2 cellular contexts compared by ENCODE assay signal in the genomic region with DNA sequence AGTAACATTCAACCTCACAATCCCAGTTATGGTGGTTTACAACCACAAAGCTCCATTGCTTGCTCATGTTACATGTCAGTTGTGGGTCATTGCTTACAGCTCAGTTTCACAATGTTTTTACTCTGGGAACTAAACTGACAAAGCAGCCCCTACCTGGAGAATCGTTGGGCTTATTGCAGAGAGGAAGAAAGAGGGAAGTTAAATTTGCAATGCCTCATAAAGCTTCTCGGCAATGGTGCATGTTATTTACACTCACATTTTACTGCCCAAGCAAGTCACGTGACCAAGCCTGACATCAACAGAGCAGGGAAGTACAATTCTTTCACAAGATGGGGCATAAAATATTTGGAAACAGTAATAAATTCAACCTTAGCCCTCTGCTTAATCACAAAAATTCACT.
A peak's percentile ranks its signal among the peaks of the same experiment; 100 is the strongest.
TF ChIP-seq lines count a peak whose summit lies in the region.

No MANE protein-coding gene starts in this region.

TF ChIP-seq in HepG2, 621 proteins besides CTCF, POLR2A, EP300 and RAD21:
- peak; percentile 79 for TF ChIP-seq RAD51 (IDR thresholded peaks at IDR 0.05; ENCODE audit: borderline replicate concordance)
- TF ChIP-seq MLLT10 (CRISPR knock-in tag; IDR thresholded peaks at IDR 0.05) = no peak
- no peak for TF ChIP-seq FOXO1 (CRISPR knock-in tag; IDR thresholded peaks at IDR 0.05)
- TF ChIP-seq, protein P1, sequence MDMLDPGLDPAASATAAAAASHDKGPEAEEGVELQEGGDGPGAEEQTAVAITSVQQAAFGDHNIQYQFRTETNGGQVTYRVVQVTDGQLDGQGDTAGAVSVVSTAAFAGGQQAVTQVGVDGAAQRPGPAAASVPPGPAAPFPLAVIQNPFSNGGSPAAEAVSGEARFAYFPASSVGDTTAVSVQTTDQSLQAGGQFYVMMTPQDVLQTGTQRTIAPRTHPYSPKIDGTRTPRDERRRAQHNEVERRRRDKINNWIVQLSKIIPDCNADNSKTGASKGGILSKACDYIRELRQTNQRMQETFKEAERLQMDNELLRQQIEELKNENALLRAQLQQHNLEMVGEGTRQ (IDR thresholded peaks at IDR 0.05; ENCODE audit: low read depth, low read length) = peak; percentile 60; the same call in 1 of the 2 replicates
- TF ChIP-seq, protein P1 (CRISPR knock-in tag; IDR thresholded peaks at IDR 0.05; ENCODE audit: borderline replicate concordance) = no peak
- no peak for TF ChIP-seq ZNF326 (CRISPR knock-in tag; IDR thresholded peaks at IDR 0.05; ENCODE audit: borderline replicate concordance)
- TF ChIP-seq, protein P2, sequence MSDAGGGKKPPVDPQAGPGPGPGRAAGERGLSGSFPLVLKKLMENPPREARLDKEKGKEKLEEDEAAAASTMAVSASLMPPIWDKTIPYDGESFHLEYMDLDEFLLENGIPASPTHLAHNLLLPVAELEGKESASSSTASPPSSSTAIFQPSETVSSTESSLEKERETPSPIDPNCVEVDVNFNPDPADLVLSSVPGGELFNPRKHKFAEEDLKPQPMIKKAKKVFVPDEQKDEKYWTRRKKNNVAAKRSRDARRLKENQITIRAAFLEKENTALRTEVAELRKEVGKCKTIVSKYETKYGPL (CRISPR knock-in tag; IDR thresholded peaks at IDR 0.05) = no peak

TF ChIP-seq in H1, 55 proteins besides CTCF, POLR2A, EP300 and RAD21:
- TF ChIP-seq TBP (IDR thresholded peaks at IDR 0.05; ENCODE audit: low read depth, low read length) = no peak
TF ChIP-seq in H1: peak in this region for 0.
